ENCODE assay signal across 9 cellular contexts in the genomic region with DNA sequence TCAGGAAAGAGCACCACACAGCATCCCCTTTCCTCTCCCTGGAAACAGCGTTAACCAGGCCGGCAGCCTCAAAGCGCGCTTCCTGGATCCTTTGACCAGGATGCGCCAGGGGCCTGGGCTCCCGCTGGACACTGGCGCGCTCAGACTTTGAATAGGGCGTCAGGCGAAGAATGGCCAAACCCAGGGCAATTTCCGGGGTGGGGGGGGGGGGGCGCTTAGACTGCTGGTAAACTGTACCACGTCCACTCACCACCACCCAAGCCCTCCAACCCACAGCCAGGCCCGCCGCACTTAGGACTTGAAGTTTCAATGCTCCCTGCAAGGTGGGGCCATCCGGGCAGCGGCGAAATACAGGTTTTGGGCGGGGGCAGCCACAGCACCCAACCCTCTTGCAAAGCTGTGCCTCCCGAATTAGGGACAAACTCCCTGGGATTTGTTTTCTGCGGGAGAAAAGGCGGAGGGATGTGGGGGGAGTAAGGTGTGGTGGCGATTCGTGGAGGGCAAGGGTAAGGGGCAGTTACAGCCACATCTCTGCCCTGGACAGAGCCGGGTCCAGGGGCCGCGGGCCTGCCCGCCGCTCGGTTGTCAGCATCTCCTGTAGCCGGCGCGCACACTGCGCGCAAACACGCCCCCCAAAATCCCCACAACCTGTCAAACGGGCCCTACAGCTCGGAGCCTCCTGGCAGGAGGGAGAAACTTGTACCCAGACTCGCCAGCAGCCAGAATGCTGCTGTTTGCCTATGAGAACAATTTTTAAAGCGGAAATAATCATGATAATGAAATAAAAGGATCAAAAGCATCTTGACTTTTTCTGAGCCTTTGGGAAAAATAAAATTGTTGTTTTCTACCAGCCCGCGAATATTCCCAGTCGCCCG. TPM values are rescaled to one million over a fixed set of nuclear protein-coding genes. Genes with fewer than 3 reads are reported as not detected.
DNase-seq lines count a peak whose midpoint lies in the region; ATAC-seq lines count a peak whose summit lies in the region.
"Had no signal": no experiment of that assay in that cellular context is flagged by ENCODE, and none has a peak within 500 bp of the region (broad histone marks: within the 10 kb centered on the region; RNA-seq: fewer than 3 reads in every experiment).

No MANE protein-coding gene starts in this region.

- H3K4me1 ChIP-seq in iPS-18a (ENCODE audit: control insufficient read depth, low read depth, low read length): peaks cover 5% of the 10 kb centered on the region

- H3K36me3 ChIP-seq in iPS-18a (ENCODE audit: control insufficient read depth, low read depth, low read length): no peaks in the 10 kb centered on the region

- no peak overlapping the region for H3K9ac ChIP-seq in iPS-18a (ENCODE audit: low read length)

- peaks cover 48% of the 10 kb centered on the region for H3K27me3 Mint-ChIP-seq in T-helper 17 cell
- peaks cover 35 to 48% of the 10 kb centered on the region in 2 donors for H3K27me3 Mint-ChIP-seq in stimulated activated naive B cell treated with anti-CD40 and anti-IgM and Interleukin-4, amounts not matched to agents 10 μg/mL and 1 μg/mL and 100 μg/mL, for 72 hours

- peaks cover 0 to 5% of the 10 kb centered on the region in 2 donors for H3K9me3 Mint-ChIP-seq in stimulated activated naive B cell treated with anti-CD40 and anti-IgM and Interleukin-4, amounts not matched to agents 10 μg/mL and 1 μg/mL and 100 μg/mL, for 72 hours

- ATAC-seq in T-helper 17 cell: no peak
- ATAC-seq in stimulated activated naive B cell treated with anti-CD40 and anti-IgM and Interleukin-4, amounts not matched to agents 10 μg/mL and 1 μg/mL and 100 μg/mL, for 72 hours (replicated peaks): no peak
- ATAC-seq in HG02970 (IDR thresholded peaks at IDR 0.05; ENCODE audit: low FRiP score, unreplicated experiment): no peak

- H3K27me3 ChIP-seq in iPS-18a (ENCODE audit: control insufficient read depth, insufficient read depth, low read length): peaks cover 53% of the 10 kb centered on the region

- H3K27ac ChIP-seq in iPS-18a (ENCODE audit: low read length): no peak overlapping the region

- H3K4me1 Mint-ChIP-seq in T-helper 17 cell: peaks cover 10% of the 10 kb centered on the region
- peaks cover 4 to 12% of the 10 kb centered on the region in 2 donors for H3K4me1 Mint-ChIP-seq in stimulated activated naive B cell treated with anti-CD40 and anti-IgM and Interleukin-4, amounts not matched to agents 10 μg/mL and 1 μg/mL and 100 μg/mL, for 72 hours

- no peaks in the 10 kb centered on the region for H3K9me3 ChIP-seq in T-helper 17 cell (ENCODE audit: control insufficient read depth, low read length, poor library complexity, severe bottlenecking)
- H3K9me3 ChIP-seq in iPS-18a (ENCODE audit: control insufficient read depth, low read depth, low read length): no peaks in the 10 kb centered on the region

- peaks cover 7% of the 10 kb centered on the region for H3K36me3 Mint-ChIP-seq in T-helper 17 cell (ENCODE audit: low read depth)
- H3K36me3 Mint-ChIP-seq in stimulated activated naive B cell treated with anti-CD40 and anti-IgM and Interleukin-4, amounts not matched to agents 10 μg/mL and 1 μg/mL and 100 μg/mL, for 72 hours: no peaks in the 10 kb centered on the region

- DNase-seq in NCI-H345 treated with DMSO at 0.1 percent for 48 hours (lab: John Stamatoyannopoulos, UW; ENCODE audit: unreplicated experiment) (peak; percentile 48), NCI-H345 (lab: John Stamatoyannopoulos, UW) (no peak), T-helper 17 cell (no peak), SW480 (ENCODE audit: low spot score) (no peak)
- DNase-seq in stimulated activated naive B cell treated with anti-CD40 and anti-IgM and Interleukin-4, amounts not matched to agents 10 μg/mL and 1 μg/mL and 100 μg/mL, for 72 hours: no peak
- DNase-seq in activated CD4-positive, alpha-beta T cell treated with anti-CD3 and anti-CD28 coated beads for 1 hour: no peak

- no peak overlapping the region for H3K27ac Mint-ChIP-seq in T-helper 17 cell
- H3K27ac Mint-ChIP-seq in stimulated activated naive B cell treated with anti-CD40 and anti-IgM and Interleukin-4, amounts not matched to agents 10 μg/mL and 1 μg/mL and 100 μg/mL, for 72 hours: peak overlapping the region; percentile 37

- peak overlapping the region; percentile 71 for H3K4me3 ChIP-seq in iPS-18a (ENCODE audit: low read length)

- peak overlapping the region; percentile 68 for H3K4me3 Mint-ChIP-seq in T-helper 17 cell
- H3K4me3 Mint-ChIP-seq in stimulated activated naive B cell treated with anti-CD40 and anti-IgM and Interleukin-4, amounts not matched to agents 10 μg/mL and 1 μg/mL and 100 μg/mL, for 72 hours: peak overlapping the region; percentile 48 to 84

RNA-seq across cellular contexts. Expression of a gene that starts 1.0 kb away (rescaled TPM):
- 1 to 10 TPM in 1 of 2 donors, under 1 TPM in 1; 0.60 to 3.4 TPM for total RNA-seq in T-helper 17 cell
- total RNA-seq: T-helper 2 cell treated with Interferon-gamma antibody and Interleukin-4, amounts not matched to agents 100 ng/mL and 5 ng/mL, for 36 hours had no signal

RNA-seq across cellular contexts. Expression of a gene that starts 50.3 kb away (rescaled TPM):
- not detected for total RNA-seq in T-helper 17 cell
- total RNA-seq: T-helper 2 cell treated with Interferon-gamma antibody and Interleukin-4, amounts not matched to agents 100 ng/mL and 5 ng/mL, for 36 hours had no signal
